ENCODE assay signal across 1 cellular context in the genomic region with DNA sequence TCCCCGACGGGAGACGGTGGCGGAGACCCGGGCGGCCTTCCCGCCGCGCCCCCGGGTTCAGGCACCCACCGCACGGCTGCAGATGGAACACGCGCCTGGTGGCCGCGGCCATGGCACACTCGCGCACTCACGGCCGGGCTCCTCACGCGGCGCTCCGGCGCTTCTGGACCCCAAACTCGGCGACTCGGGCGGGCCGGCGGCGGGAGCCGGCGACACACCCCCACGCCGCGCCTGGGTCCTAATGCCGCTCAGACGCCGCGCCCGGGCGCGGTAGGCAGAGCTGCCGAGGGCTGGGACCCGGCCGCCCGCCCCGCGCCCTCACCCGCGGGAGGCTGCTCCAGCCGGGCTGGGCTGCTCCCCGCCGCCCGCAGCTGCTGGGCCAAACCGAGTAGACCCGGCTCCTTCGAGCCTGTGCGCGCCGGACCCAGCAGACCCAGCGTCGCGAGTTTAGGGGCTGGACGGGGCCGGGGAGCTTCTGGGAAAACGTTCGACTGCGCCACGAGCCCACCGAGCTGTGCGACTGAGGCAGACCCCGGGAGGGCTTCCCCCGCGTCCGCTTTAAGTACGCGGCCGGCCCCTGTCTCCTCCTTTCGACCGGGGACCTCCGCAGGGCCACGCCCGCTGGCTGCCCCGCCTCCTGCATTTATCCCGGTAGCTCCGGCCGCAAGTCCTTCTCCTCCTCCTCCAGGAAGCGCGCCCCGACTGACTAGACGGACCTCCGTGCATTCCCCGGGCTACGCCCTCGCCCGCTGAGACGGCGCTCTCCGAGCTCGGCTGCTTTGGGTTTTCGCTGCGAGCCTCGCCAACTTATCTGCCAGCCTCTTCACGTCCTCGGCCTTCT.
TF ChIP-seq lines count a peak whose summit lies in the region.

A gene (minus strand): TSS at position 165 of the 841 bp plus-strand sequence. CDS start 53 bp downstream, at position 112.

TF ChIP-seq in HepG2, 621 proteins besides CTCF, POLR2A, EP300 and RAD21 (continued from another document and continues in another):
- TF ChIP-seq, protein P1, sequence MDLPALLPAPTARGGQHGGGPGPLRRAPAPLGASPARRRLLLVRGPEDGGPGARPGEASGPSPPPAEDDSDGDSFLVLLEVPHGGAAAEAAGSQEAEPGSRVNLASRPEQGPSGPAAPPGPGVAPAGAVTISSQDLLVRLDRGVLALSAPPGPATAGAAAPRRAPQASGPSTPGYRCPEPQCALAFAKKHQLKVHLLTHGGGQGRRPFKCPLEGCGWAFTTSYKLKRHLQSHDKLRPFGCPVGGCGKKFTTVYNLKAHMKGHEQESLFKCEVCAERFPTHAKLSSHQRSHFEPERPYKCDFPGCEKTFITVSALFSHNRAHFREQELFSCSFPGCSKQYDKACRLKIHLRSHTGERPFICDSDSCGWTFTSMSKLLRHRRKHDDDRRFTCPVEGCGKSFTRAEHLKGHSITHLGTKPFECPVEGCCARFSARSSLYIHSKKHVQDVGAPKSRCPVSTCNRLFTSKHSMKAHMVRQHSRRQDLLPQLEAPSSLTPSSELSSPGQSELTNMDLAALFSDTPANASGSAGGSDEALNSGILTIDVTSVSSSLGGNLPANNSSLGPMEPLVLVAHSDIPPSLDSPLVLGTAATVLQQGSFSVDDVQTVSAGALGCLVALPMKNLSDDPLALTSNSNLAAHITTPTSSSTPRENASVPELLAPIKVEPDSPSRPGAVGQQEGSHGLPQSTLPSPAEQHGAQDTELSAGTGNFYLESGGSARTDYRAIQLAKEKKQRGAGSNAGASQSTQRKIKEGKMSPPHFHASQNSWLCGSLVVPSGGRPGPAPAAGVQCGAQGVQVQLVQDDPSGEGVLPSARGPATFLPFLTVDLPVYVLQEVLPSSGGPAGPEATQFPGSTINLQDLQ (CRISPR knock-in tag; IDR thresholded peaks at IDR 0.05), result peak; percentile 47; the same call in 1 of the 2 replicates
- TF ChIP-seq, protein P2, sequence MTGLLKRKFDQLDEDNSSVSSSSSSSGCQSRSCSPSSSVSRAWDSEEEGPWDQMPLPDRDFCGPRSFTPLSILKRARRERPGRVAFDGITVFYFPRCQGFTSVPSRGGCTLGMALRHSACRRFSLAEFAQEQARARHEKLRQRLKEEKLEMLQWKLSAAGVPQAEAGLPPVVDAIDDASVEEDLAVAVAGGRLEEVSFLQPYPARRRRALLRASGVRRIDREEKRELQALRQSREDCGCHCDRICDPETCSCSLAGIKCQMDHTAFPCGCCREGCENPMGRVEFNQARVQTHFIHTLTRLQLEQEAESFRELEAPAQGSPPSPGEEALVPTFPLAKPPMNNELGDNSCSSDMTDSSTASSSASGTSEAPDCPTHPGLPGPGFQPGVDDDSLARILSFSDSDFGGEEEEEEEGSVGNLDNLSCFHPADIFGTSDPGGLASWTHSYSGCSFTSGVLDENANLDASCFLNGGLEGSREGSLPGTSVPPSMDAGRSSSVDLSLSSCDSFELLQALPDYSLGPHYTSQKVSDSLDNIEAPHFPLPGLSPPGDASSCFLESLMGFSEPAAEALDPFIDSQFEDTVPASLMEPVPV (CRISPR knock-in tag; IDR thresholded peaks at IDR 0.05), result no peak
- TF ChIP-seq ZNF777 (CRISPR knock-in tag; IDR thresholded peaks at IDR 0.05) (peak; percentile 98), ZNF550 (CRISPR knock-in tag; IDR thresholded peaks at IDR 0.05; ENCODE audit: borderline replicate concordance) (no peak), TOPORS (CRISPR knock-in tag; IDR thresholded peaks at IDR 0.05) (peak; percentile 8; the same call in 1 of the 2 replicates), ZNF430 (CRISPR knock-in tag; IDR thresholded peaks at IDR 0.05) (no peak), GATA4 (IDR thresholded peaks at IDR 0.05; ENCODE audit: borderline replicate concordance, low read depth) (no peak), FOSL2 (CRISPR knock-in tag; IDR thresholded peaks at IDR 0.05) (peak; percentile 4; the same call in 1 of the 2 replicates), CCDC6 (CRISPR knock-in tag; IDR thresholded peaks at IDR 0.05) (peak; percentile 64; the same call in 1 of the 2 replicates), ZNF607 (CRISPR knock-in tag; IDR thresholded peaks at IDR 0.05; ENCODE audit: borderline replicate concordance) (0 out of 2 replicates have a peak, but pooled peaks have one; percentile 43), ZNF775 (CRISPR knock-in tag; IDR thresholded peaks at IDR 0.05; ENCODE audit: borderline replicate concordance) (no peak), ZSCAN25 (CRISPR knock-in tag; IDR thresholded peaks at IDR 0.05) (peak; percentile 42; the same call in 1 of the 2 replicates), SKI (IDR thresholded peaks at IDR 0.05; ENCODE audit: partially characterized antibody) (peak; percentile 14), ATF7-NPFF (CRISPR knock-in tag; IDR thresholded peaks at IDR 0.05; ENCODE audit: low read depth) (peak; percentile 80), ZKSCAN8 (CRISPR knock-in tag; IDR thresholded peaks at IDR 0.05; ENCODE audit: borderline replicate concordance) (peak; percentile 20; the same call in 1 of the 2 replicates)
- TF ChIP-seq, protein P3, sequence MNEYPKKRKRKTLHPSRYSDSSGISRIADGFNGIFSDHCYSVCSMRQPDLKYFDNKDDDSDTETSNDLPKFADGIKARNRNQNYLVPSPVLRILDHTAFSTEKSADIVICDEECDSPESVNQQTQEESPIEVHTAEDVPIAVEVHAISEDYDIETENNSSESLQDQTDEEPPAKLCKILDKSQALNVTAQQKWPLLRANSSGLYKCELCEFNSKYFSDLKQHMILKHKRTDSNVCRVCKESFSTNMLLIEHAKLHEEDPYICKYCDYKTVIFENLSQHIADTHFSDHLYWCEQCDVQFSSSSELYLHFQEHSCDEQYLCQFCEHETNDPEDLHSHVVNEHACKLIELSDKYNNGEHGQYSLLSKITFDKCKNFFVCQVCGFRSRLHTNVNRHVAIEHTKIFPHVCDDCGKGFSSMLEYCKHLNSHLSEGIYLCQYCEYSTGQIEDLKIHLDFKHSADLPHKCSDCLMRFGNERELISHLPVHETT (CRISPR knock-in tag; conservative IDR thresholded peaks at IDR 0.05), result peak; percentile 59; the same call in 1 of the 2 replicates
- TF ChIP-seq, protein P4, sequence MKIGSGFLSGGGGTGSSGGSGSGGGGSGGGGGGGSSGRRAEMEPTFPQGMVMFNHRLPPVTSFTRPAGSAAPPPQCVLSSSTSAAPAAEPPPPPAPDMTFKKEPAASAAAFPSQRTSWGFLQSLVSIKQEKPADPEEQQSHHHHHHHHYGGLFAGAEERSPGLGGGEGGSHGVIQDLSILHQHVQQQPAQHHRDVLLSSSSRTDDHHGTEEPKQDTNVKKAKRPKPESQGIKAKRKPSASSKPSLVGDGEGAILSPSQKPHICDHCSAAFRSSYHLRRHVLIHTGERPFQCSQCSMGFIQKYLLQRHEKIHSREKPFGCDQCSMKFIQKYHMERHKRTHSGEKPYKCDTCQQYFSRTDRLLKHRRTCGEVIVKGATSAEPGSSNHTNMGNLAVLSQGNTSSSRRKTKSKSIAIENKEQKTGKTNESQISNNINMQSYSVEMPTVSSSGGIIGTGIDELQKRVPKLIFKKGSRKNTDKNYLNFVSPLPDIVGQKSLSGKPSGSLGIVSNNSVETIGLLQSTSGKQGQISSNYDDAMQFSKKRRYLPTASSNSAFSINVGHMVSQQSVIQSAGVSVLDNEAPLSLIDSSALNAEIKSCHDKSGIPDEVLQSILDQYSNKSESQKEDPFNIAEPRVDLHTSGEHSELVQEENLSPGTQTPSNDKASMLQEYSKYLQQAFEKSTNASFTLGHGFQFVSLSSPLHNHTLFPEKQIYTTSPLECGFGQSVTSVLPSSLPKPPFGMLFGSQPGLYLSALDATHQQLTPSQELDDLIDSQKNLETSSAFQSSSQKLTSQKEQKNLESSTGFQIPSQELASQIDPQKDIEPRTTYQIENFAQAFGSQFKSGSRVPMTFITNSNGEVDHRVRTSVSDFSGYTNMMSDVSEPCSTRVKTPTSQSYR (CRISPR knock-in tag; IDR thresholded peaks at IDR 0.05; ENCODE audit: borderline replicate concordance), result no peak
- TF ChIP-seq, protein P5, sequence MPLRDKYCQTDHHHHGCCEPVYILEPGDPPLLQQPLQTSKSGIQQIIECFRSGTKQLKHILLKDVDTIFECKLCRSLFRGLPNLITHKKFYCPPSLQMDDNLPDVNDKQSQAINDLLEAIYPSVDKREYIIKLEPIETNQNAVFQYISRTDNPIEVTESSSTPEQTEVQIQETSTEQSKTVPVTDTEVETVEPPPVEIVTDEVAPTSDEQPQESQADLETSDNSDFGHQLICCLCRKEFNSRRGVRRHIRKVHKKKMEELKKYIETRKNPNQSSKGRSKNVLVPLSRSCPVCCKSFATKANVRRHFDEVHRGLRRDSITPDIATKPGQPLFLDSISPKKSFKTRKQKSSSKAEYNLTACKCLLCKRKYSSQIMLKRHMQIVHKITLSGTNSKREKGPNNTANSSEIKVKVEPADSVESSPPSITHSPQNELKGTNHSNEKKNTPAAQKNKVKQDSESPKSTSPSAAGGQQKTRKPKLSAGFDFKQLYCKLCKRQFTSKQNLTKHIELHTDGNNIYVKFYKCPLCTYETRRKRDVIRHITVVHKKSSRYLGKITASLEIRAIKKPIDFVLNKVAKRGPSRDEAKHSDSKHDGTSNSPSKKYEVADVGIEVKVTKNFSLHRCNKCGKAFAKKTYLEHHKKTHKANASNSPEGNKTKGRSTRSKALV (CRISPR knock-in tag; IDR thresholded peaks at IDR 0.05), result peak; percentile 94
- TF ChIP-seq, protein P6, sequence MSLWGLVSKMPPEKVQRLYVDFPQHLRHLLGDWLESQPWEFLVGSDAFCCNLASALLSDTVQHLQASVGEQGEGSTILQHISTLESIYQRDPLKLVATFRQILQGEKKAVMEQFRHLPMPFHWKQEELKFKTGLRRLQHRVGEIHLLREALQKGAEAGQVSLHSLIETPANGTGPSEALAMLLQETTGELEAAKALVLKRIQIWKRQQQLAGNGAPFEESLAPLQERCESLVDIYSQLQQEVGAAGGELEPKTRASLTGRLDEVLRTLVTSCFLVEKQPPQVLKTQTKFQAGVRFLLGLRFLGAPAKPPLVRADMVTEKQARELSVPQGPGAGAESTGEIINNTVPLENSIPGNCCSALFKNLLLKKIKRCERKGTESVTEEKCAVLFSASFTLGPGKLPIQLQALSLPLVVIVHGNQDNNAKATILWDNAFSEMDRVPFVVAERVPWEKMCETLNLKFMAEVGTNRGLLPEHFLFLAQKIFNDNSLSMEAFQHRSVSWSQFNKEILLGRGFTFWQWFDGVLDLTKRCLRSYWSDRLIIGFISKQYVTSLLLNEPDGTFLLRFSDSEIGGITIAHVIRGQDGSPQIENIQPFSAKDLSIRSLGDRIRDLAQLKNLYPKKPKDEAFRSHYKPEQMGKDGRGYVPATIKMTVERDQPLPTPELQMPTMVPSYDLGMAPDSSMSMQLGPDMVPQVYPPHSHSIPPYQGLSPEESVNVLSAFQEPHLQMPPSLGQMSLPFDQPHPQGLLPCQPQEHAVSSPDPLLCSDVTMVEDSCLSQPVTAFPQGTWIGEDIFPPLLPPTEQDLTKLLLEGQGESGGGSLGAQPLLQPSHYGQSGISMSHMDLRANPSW (CRISPR knock-in tag; IDR thresholded peaks at IDR 0.05; ENCODE audit: borderline replicate concordance), result no peak
- TF ChIP-seq, protein P7, sequence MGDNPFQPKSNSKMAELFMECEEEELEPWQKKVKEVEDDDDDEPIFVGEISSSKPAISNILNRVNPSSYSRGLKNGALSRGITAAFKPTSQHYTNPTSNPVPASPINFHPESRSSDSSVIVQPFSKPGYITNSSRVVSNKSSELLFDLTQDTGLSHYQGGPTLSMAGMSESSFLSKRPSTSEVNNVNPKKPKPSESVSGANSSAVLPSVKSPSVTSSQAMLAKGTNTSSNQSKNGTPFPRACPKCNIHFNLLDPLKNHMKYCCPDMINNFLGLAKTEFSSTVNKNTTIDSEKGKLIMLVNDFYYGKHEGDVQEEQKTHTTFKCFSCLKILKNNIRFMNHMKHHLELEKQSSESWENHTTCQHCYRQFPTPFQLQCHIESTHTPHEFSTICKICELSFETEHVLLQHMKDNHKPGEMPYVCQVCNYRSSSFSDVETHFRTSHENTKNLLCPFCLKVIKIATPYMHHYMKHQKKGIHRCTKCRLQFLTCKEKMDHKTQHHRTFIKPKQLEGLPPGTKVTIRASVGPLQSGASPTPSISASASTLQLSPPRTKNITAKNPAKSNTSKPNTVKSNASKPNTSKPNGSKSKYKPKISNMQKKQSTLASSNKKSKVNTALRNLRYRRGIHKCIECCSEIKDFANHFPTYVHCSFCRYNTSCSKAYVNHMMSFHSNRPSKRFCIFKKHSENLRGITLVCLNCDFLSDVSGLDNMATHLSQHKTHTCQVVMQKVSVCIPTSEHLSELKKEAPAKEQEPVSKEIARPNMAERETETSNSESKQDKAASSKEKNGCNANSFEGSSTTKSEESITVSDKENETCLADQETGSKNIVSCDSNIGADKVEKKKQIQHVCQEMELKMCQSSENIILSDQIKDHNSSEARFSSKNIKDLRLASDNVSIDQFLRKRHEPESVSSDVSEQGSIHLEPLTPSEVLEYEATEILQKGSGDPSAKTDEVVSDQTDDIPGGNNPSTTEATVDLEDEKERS (CRISPR knock-in tag; IDR thresholded peaks at IDR 0.05), result peak; percentile 82
- TF ChIP-seq, protein P8, sequence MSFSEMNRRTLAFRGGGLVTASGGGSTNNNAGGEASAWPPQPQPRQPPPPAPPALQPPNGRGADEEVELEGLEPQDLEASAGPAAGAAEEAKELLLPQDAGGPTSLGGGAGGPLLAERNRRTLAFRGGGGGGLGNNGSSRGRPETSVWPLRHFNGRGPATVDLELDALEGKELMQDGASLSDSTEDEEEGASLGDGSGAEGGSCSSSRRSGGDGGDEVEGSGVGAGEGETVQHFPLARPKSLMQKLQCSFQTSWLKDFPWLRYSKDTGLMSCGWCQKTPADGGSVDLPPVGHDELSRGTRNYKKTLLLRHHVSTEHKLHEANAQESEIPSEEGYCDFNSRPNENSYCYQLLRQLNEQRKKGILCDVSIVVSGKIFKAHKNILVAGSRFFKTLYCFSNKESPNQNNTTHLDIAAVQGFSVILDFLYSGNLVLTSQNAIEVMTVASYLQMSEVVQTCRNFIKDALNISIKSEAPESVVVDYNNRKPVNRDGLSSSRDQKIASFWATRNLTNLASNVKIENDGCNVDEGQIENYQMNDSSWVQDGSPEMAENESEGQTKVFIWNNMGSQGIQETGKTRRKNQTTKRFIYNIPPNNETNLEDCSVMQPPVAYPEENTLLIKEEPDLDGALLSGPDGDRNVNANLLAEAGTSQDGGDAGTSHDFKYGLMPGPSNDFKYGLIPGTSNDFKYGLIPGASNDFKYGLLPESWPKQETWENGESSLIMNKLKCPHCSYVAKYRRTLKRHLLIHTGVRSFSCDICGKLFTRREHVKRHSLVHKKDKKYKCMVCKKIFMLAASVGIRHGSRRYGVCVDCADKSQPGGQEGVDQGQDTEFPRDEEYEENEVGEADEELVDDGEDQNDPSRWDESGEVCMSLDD (CRISPR knock-in tag; IDR thresholded peaks at IDR 0.05; ENCODE audit: borderline replicate concordance), result 0 out of 2 replicates have a peak, but pooled peaks have one; percentile 21
- TF ChIP-seq, protein P9, sequence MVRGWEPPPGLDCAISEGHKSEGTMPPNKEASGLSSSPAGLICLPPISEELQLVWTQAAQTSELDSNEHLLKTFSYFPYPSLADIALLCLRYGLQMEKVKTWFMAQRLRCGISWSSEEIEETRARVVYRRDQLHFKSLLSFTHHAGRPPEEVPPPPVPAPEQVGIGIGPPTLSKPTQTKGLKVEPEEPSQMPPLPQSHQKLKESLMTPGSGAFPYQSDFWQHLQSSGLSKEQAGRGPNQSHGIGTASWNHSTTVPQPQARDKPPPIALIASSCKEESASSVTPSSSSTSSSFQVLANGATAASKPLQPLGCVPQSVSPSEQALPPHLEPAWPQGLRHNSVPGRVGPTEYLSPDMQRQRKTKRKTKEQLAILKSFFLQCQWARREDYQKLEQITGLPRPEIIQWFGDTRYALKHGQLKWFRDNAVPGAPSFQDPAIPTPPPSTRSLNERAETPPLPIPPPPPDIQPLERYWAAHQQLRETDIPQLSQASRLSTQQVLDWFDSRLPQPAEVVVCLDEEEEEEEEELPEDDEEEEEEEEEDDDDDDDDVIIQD (CRISPR knock-in tag; IDR thresholded peaks at IDR 0.05; ENCODE audit: low read depth), result peak; percentile 27; the same call in 1 of the 2 replicates
- TF ChIP-seq, protein P10, sequence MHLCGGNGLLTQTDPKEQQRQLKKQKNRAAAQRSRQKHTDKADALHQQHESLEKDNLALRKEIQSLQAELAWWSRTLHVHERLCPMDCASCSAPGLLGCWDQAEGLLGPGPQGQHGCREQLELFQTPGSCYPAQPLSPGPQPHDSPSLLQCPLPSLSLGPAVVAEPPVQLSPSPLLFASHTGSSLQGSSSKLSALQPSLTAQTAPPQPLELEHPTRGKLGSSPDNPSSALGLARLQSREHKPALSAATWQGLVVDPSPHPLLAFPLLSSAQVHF (CRISPR knock-in tag; IDR thresholded peaks at IDR 0.05), result 0 out of 2 replicates have a peak, but pooled peaks have one; percentile 4
